In genomic region chr12:57522019-57522886, GRCh38 we compare ENCODE assay signal across 8 cellular contexts. TPM values are rescaled to one million over a fixed set of nuclear protein-coding genes. Genes with fewer than 3 reads are reported as not detected.
DNase-seq lines count a peak whose midpoint lies in the region; ATAC-seq lines count a peak whose summit lies in the region.

Gene MBD6 (plus strand): TSS chr12:57522824. CDS start chr12:57524304, 1,480 bp downstream.

- no peaks in the 10 kb centered on the region for H3K9me3 ChIP-seq in right cardiac atrium (ENCODE audit: control insufficient read depth, low read length)
- H3K9me3 ChIP-seq in aorta (ENCODE audit: control insufficient read depth, low read length), result no peaks in the 10 kb centered on the region

- H3K4me3 ChIP-seq in right cardiac atrium (ENCODE audit: low read length) (peak within 1 kb of the TSS; percentile 91), rectal smooth muscle tissue (ENCODE audit: low read length) (peak within 1 kb of the TSS; percentile 76), aorta (ENCODE audit: low read length in 2 of 2) (peak within 1 kb of the TSS; percentile 76 to 86)

- ATAC-seq in GM18499 (IDR thresholded peaks at IDR 0.05; ENCODE audit: insufficient read depth, unreplicated experiment), result peak; percentile 36
- peak; percentile 30 for ATAC-seq in HG02884 (IDR thresholded peaks at IDR 0.05; ENCODE audit: unreplicated experiment)
- ATAC-seq in right cardiac atrium, result peak; percentile 43 to 46
- peak; percentile 68 for ATAC-seq in aorta (ENCODE audit: low FRiP score)

- peaks cover 11% of the 10 kb centered on the region for H3K36me3 ChIP-seq in rectal smooth muscle tissue (ENCODE audit: control insufficient read depth, insufficient read depth, low read length)
- H3K36me3 ChIP-seq in aorta (ENCODE audit: control insufficient read depth in 1 of 2, insufficient read depth in 2 of 2, low read length in 1 of 2), result peaks cover 0 to 5% of the 10 kb centered on the region in 2 donors

- H3K27ac ChIP-seq in angular gyrus (ENCODE audit: low read depth, low read length) (peak within 1 kb of the TSS; percentile 100), right cardiac atrium (ENCODE audit: low read length) (peak within 1 kb of the TSS; percentile 90), rectal smooth muscle tissue (ENCODE audit: low read depth, low read length) (peak within 1 kb of the TSS; percentile 99), aorta (ENCODE audit: low read depth in 1 of 2, low read length in 2 of 2) (peak within 1 kb of the TSS; percentile 88 to 89)

- peak within 1 kb of the TSS; percentile 82 for H3K9ac ChIP-seq in rectal smooth muscle tissue (ENCODE audit: low read length)

- H3K27me3 ChIP-seq in right cardiac atrium (ENCODE audit: control insufficient read depth, insufficient read depth), result no peaks in the 10 kb centered on the region
- H3K27me3 ChIP-seq in rectal smooth muscle tissue (ENCODE audit: control insufficient read depth, insufficient read depth, low read length), result no peaks in the 10 kb centered on the region
- H3K27me3 ChIP-seq in aorta (ENCODE audit: control insufficient read depth in 1 of 2, insufficient read depth in 2 of 2, low read length in 1 of 2), result no peaks in the 10 kb centered on the region

- peak; percentile 78 for DNase-seq in NCI-H1694 treated with DMSO at 0.1 percent for 48 hours (lab: John Stamatoyannopoulos, UW)
- DNase-seq in T-helper 2 cell, result peak; percentile 82 to 95 (median 88)
- DNase-seq in right cardiac atrium, result peak; percentile 93 to 97 (median 97)
- peak; percentile 94 to 97 for DNase-seq in aorta

- WGBS in right cardiac atrium, result under 1% methylated on average over 56 of the region's 56 CpGs
- WGBS in aorta, 2 donors, result 1 to 3% methylated on average over 14 to 56 of the region's 56 CpGs

- H3K4me1 ChIP-seq in right cardiac atrium (ENCODE audit: control insufficient read depth, insufficient read depth, low read length) (peaks cover 12% of the 10 kb centered on the region), rectal smooth muscle tissue (ENCODE audit: control insufficient read depth, insufficient read depth, low read length) (peaks cover 42% of the 10 kb centered on the region), aorta (ENCODE audit: control insufficient read depth in 1 of 2, insufficient read depth in 2 of 2, low read length in 2 of 2) (peaks cover 1 to 2% of the 10 kb centered on the region in 2 donors)

- intact Hi-C loops in right cardiac atrium (cut with DNase I) (no loop called here), aorta (cut with DNase I) (no loop called here)

RNA-seq across cellular contexts. Expression of gene MBD6, which starts in this region (rescaled TPM):
- total RNA-seq in right cardiac atrium (10 to 100 TPM; 35.7 to 50.9 (median 41.6) TPM), aorta (10 to 100 TPM; 65.0 to 77.4 TPM)
- polyA plus RNA-seq in right cardiac atrium (16.4 TPM), aorta (10 to 100 TPM in 1 of 2 donors, 1 to 10 TPM in 1; 7.5 to 73.4 TPM)

Comparison
In these comparisons a context has a peak if more than half of its experiments do, and no peak if none do; other contexts are left out.
1. Peak in every context shown above with its lines: DNase-seq, ATAC-seq, H3K4me3 ChIP-seq and H3K27ac ChIP-seq.